In genomic region chr9:72362680-72363139, GRCh38 we compare ENCODE assay signal across 8 cellular contexts.
DNase-seq lines count a peak whose midpoint lies in the region; ATAC-seq, FAIRE-seq and TF ChIP-seq lines count a peak whose summit lies in the region.

No MANE protein-coding gene starts in this region.

- H3K4me3 ChIP-seq in LNCaP clone FGC (ENCODE audit: low read depth, low read length), result peak overlapping the region; percentile 91

- ATAC-seq in GM21786 (IDR thresholded peaks at IDR 0.05; ENCODE audit: unreplicated experiment), result peak; percentile 37
- no peak for ATAC-seq in HG02970 (IDR thresholded peaks at IDR 0.05; ENCODE audit: low FRiP score, unreplicated experiment)

- TF ChIP-seq CTCF in LNCaP clone FGC (IDR thresholded peaks at IDR 0.05; ENCODE audit: control insufficient read depth, extremely low read depth, insufficient read depth), result no peak
- no peak for TF ChIP-seq CTCF in VCaP (conservative IDR thresholded peaks at IDR 0.05)

- FAIRE-seq in G401.6 (lab: Jason Lieb, UNC), result peak; percentile 34

- H3K27ac ChIP-seq in VCaP, result peak overlapping the region; percentile 99
- peak overlapping the region; percentile 100 for H3K27ac ChIP-seq in cingulate gyrus (ENCODE audit: low read depth, low read length)

- DNase-seq in LNCaP clone FGC (ENCODE audit: low read depth) (no peak), kidney tubule cell (ENCODE audit: low spot score) (peak; percentile 61)
- DNase-seq in stimulated activated CD4-positive, alpha-beta T cell treated with anti-CD3 and anti-CD28 coated beads, Interleukin-15, amount 100 ng/mL, for 24 hours, result peak; percentile 59
